ENCODE assay signal across 8 cellular contexts in genomic region chr7:92835851-92836488, GRCh38. TPM values are rescaled to one million over a fixed set of nuclear protein-coding genes. Genes with fewer than 3 reads are reported as not detected.
DNase-seq lines count a peak whose midpoint lies in the region; ATAC-seq, FAIRE-seq and TF ChIP-seq lines count a peak whose summit lies in the region.

No MANE protein-coding gene starts in this region.

- in situ Hi-C loops in GM13976 (cut with MboI; ENCODE audit: low sequenced_read_pairs, unreplicated experiment), result no loop called here

- peaks cover 41% of the 10 kb centered on the region for H3K79me2 ChIP-seq in osteoblast (ENCODE audit: insufficient read depth, low read length)

- H3K27ac ChIP-seq in osteoblast (ENCODE audit: low read depth, low read length), result peak overlapping the region; percentile 98

- no peaks in the 10 kb centered on the region for H4K20me1 ChIP-seq in osteoblast (ENCODE audit: insufficient read depth, low read length)

- H3K27me3 ChIP-seq in osteoblast (ENCODE audit: insufficient read depth, low read length), result no peaks in the 10 kb centered on the region

- H3K9me3 ChIP-seq in osteoblast (ENCODE audit: low read depth, low read length), result no peaks in the 10 kb centered on the region

- TF ChIP-seq CTCF in GM13976 (IDR thresholded peaks at IDR 0.05; ENCODE audit: borderline replicate concordance, control extremely low read depth, extremely low read depth, insufficient read depth, missing control alignments), result no peak
- no peak for TF ChIP-seq CTCF in osteoblast (IDR thresholded peaks at IDR 0.05; ENCODE audit: extremely low read depth, low read depth, low read length)

- DNase-seq in GM13976 (ENCODE audit: low spot score), result peak; percentile 53
- peak; percentile 73 to 86 for DNase-seq in NOMO-1 (lab: John Stamatoyannopoulos, UW; ENCODE audit: unreplicated experiment in 2 of 2)
- peak; percentile 62 to 71 for DNase-seq in activated T-cell treated with anti-CD3 and anti-CD28 coated beads, Interleukin-2, amount 50 U/mL, for 48 hours
- DNase-seq in frontal cortex (ENCODE audit: low spot score in 2 of 2), result peak; percentile 20 to 33
- DNase-seq in osteoblast (ENCODE audit: insufficient read length, low spot score, missing footprints), result peak; percentile 85
- no peak for DNase-seq in midbrain (lab: John Stamatoyannopoulos, UW)
- DNase-seq in DMS153 treated with DMSO at 0.1 percent for 48 hours (lab: John Stamatoyannopoulos, UW; ENCODE audit: unreplicated experiment), result no peak

- H3K4me2 ChIP-seq in osteoblast (ENCODE audit: insufficient read depth, low read length), result peak overlapping the region; percentile 99

- H2AFZ ChIP-seq in osteoblast (ENCODE audit: low read length), result peak overlapping the region; percentile 80

- H3K4me3 ChIP-seq in osteoblast (ENCODE audit: insufficient read depth, low read length), result peak overlapping the region; percentile 95

- ATAC-seq in GM18517 (IDR thresholded peaks at IDR 0.05; ENCODE audit: unreplicated experiment), result no peak

- no peaks in the 10 kb centered on the region for H3K36me3 ChIP-seq in osteoblast (ENCODE audit: insufficient read depth, low read length)

- FAIRE-seq in frontal cortex (lab: Jason Lieb, UNC), result no peak

- H3K4me1 ChIP-seq in osteoblast (ENCODE audit: insufficient read depth, low read length), result peaks cover 10% of the 10 kb centered on the region

RNA-seq across cellular contexts. Expression of gene CDK6, which starts 0.4 kb away (rescaled TPM):
- total RNA-seq in frontal cortex (10.2 TPM), osteoblast (40.4 and 45.6 TPM in 2 replicates)

Comparison
In these comparisons a context has a peak if more than half of its experiments do, and no peak if none do; other contexts are left out.
1. DNase-seq: peak in GM13976 (single experiment), NOMO-1 (2 of 2), activated T-cell treated with anti-CD3 and anti-CD28 coated beads, Interleukin-2, amount 50 U/mL, for 48 hours (2 of 2), frontal cortex (2 of 2) and osteoblast (single experiment); none in midbrain (single experiment) and DMS153 treated with DMSO at 0.1 percent for 48 hours (single experiment).